ENCODE assay signal across 8 cellular contexts in the genomic region with DNA sequence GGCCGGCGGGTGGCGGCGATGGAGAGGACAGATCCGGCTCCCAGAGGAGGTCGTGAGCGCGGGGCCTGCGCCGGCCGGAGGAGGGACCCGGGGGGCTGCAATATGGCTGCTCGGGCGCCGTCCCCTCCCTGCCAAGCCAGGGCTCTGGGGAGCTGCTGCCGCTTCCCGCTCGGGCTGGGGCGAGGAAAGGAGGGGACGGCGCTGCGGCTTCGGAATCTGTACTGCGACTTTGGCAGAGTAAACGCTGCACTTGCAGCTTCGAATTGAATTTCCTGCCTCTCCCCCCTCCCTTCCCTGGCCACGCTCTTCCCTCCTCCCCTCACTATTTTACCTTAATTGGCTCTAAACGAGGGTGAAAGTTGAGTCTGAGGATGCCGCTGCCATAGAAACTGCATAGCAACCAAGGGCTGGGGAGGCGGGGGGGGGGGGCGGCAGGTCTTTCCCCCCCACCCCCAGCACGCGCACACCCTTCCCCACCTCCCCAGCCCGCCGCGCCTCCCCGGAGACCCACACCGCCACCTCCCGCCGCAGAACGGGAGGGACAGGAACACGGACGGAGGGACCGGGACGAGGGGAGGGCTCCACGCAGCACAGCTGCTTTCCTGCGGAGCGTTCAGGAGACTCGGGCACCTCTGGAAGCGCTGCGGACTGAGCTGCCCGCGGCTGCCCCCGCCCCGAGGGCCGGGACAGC.
DNase-seq lines count a peak whose midpoint lies in the region; ATAC-seq and TF ChIP-seq lines count a peak whose summit lies in the region.

No MANE protein-coding gene starts in this region.

- WGBS in mammary epithelial cell (ENCODE audit: low coverage, missing lambda C conversion rate): 3% methylated on average over 8 of the region's 56 CpGs

- DNase-seq in T-helper 1 cell (peak in 3 of 5 donors; percentile 24 to 29 (median 26)), mammary epithelial cell (no peak), kidney glomerular epithelial cell (lab: John Stamatoyannopoulos, UW) (peak; percentile 18), OCI-LY7 (ENCODE audit: low spot score) (no peak)
- peak; percentile 12 for DNase-seq in stimulated activated CD4-positive, alpha-beta T cell treated with anti-CD3 and anti-CD28 coated beads, Interleukin-2, amount 100 ng/mL, for 4 hours (ENCODE audit: low read depth)

- POLR2A ChIA-PET in OCI-LY7 (lab: Charles Lee): no interaction called here

- H4K20me1 ChIP-seq in mammary epithelial cell (ENCODE audit: insufficient read depth, low read length): no peaks in the 10 kb centered on the region
- H4K20me1 ChIP-seq in OCI-LY7 (ENCODE audit: insufficient read depth, low read length): no peaks in the 10 kb centered on the region

- no peaks in the 10 kb centered on the region for H3K36me3 ChIP-seq in ES-I3 (ENCODE audit: insufficient read depth, low read length)
- H3K36me3 ChIP-seq in mammary epithelial cell (ENCODE audit: insufficient read depth, low read length): no peaks in the 10 kb centered on the region
- H3K36me3 ChIP-seq in OCI-LY7 (ENCODE audit: insufficient read depth, low read length): no peaks in the 10 kb centered on the region

- H3K9ac ChIP-seq in ES-I3 (ENCODE audit: low read depth, low read length) (peak overlapping the region; percentile 71), mammary epithelial cell (ENCODE audit: insufficient read depth, low read length) (no peak overlapping the region)

- BruUV-seq in mammary epithelial cell (replicated peaks; lab: Mats Ljungman, UMichigan) (no TSS peak), OCI-LY7 (replicated peaks; lab: Mats Ljungman, UMichigan) (no TSS peak)

- dilution Hi-C loops in mammary epithelial cell (cut with HindIII; ENCODE audit: low sequenced_read_pairs): no loop called here

- H3K4me1 ChIP-seq in ES-I3 (ENCODE audit: insufficient read depth, low read length) (peaks cover 5% of the 10 kb centered on the region), mammary epithelial cell (ENCODE audit: insufficient read depth, low read length) (no peaks in the 10 kb centered on the region), OCI-LY7 (ENCODE audit: insufficient read depth, low read length, poor library complexity, severe bottlenecking) (no peaks in the 10 kb centered on the region)

- peak overlapping the region; percentile 17 for H2AFZ ChIP-seq in mammary epithelial cell (ENCODE audit: low read depth, low read length)
- no peak overlapping the region for H2AFZ ChIP-seq in OCI-LY7 (ENCODE audit: low read length)

- H3K4me2 ChIP-seq in mammary epithelial cell (ENCODE audit: insufficient read depth, low read depth, low read length) (peak overlapping the region; percentile 74), OCI-LY7 (ENCODE audit: low read length) (no peak overlapping the region)

- H3K79me2 ChIP-seq in mammary epithelial cell (ENCODE audit: insufficient read depth, low read length) (no peaks in the 10 kb centered on the region), OCI-LY7 (ENCODE audit: insufficient read depth, low read depth, low read length) (no peaks in the 10 kb centered on the region)

- no peaks in the 10 kb centered on the region for H3K9me2 ChIP-seq in OCI-LY7 (ENCODE audit: insufficient read depth, low read length)

- no peak overlapping the region for H3K27ac ChIP-seq in mammary epithelial cell (ENCODE audit: insufficient read depth, low read depth, low read length)
- no peak overlapping the region for H3K27ac ChIP-seq in OCI-LY7 (ENCODE audit: low read depth, low read length, poor library complexity, severe bottlenecking)

- CTCF ChIA-PET in mammary epithelial cell (lab: Charles Lee; ENCODE audit: low non-redundant PET): interaction anchor here (0.6 kb wide), 1 partner anchor 127 kb away, joined by 3 read pairs; no protein-coding TSS in a partner anchor
- CTCF ChIA-PET in OCI-LY7 (lab: Charles Lee; ENCODE audit: unreplicated experiment): no interaction called here

- no peak for TF ChIP-seq CTCF in mammary epithelial cell (conservative IDR thresholded peaks at IDR 0.05 in 1 of 2, IDR thresholded peaks at IDR 0.05 in 1 of 2; ENCODE audit: extremely low read depth in 1 of 2, insufficient read depth in 1 of 2, low read depth in 1 of 2, low read length in 2 of 2)
- no peak for TF ChIP-seq CTCF in OCI-LY7 (conservative IDR thresholded peaks at IDR 0.05; ENCODE audit: low read length)

- H3K9me3 ChIP-seq in ES-I3 (ENCODE audit: control insufficient read depth, insufficient read depth, low read length): peaks cover 3% of the 10 kb centered on the region; the same call in 1 of the 2 replicates
- no peaks in the 10 kb centered on the region for H3K9me3 ChIP-seq in mammary epithelial cell (replicated peaks; ENCODE audit: insufficient read depth, low read length)
- no peaks in the 10 kb centered on the region for H3K9me3 ChIP-seq in OCI-LY7 (ENCODE audit: low read length)

- peaks cover 24% of the 10 kb centered on the region for H3K27me3 ChIP-seq in mammary epithelial cell (ENCODE audit: insufficient read depth, low read length)

- ATAC-seq in HG02623 (IDR thresholded peaks at IDR 0.05; ENCODE audit: unreplicated experiment) (peak; percentile 46), HG03469 (IDR thresholded peaks at IDR 0.05; ENCODE audit: unreplicated experiment) (no peak)

- intact Hi-C loops in mammary epithelial cell (cut with micrococcal nuclease) (no loop called here), OCI-LY7 (cut with micrococcal nuclease; ENCODE audit: unreplicated experiment) (no loop called here)

- H3K4me3 ChIP-seq in mammary epithelial cell (replicated peaks in 1 of 3; ENCODE audit: insufficient read depth in 1 of 3, low read depth in 2 of 3, low read length in 3 of 3) (peak overlapping the region in 2 of 3 experiments; percentile 18 to 22), OCI-LY7 (ENCODE audit: low read depth, low read length, poor library complexity, severe bottlenecking) (no peak overlapping the region)

- in situ Hi-C loops in mammary epithelial cell (cut with MboI; ENCODE audit: low sequenced_read_pairs in 2 of 2): no loop called here

Comparison
In these comparisons a context has a peak if more than half of its experiments do, and no peak if none do; other contexts are left out.
1. DNase-seq: peak in T-helper 1 cell (3 of 5), kidney glomerular epithelial cell (single experiment) and stimulated activated CD4-positive, alpha-beta T cell treated with anti-CD3 and anti-CD28 coated beads, Interleukin-2, amount 100 ng/mL, for 4 hours (single experiment); none in mammary epithelial cell (single experiment) and OCI-LY7 (single experiment).